1 cellular context compared by ENCODE assay signal in the genomic region with DNA sequence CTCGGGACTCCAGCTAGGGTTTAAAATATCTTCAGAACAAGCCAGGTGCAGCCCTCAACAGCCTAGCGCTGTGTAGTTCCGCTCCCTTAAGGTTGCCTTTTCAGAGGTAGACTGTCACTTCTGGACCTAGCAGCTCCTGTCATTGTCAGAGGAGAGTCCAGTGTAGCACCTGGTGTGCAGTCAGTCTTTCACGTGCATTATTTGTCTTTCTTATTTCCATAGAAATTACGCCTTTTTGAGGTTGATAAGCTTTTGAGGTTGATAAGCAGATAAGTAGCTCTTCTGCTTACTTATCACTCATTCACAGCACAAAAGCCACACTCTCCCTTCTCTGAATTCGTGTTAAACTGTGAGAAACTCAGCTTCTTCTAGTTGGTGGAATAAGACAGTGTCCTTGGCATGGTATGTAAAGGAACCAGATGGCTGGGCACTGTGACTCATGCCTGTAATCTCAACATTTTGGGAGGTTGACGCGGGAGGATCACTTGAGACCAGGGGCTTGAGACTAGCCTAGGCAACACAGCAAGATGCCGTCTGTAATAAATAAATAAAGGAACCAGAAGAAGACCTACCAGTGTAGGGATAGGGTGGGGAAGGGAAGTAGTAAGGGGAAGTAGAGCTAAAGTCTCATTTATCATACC.
TF ChIP-seq lines count a peak whose summit lies in the region.

No MANE protein-coding gene starts in this region.

TF ChIP-seq in K562, 482 proteins besides CTCF, POLR2A, EP300 and RAD21 (continues in another document):
- TF ChIP-seq THRB (CRISPR knock-in tag; conservative IDR thresholded peaks at IDR 0.05) (0 out of 2 replicates have a peak, but pooled peaks have one; percentile 32), COPS2 (conservative IDR thresholded peaks at IDR 0.05) (no peak), RCOR1 (IDR thresholded peaks at IDR 0.05; ENCODE audit: borderline replicate concordance in 1 of 2, low read depth in 2 of 2, low read length in 2 of 2) (peak in 1 of 2 experiments; percentile 77; a peak in 3 of 4 replicates), MTA3 (IDR thresholded peaks at IDR 0.05; ENCODE audit: borderline replicate concordance) (peak; percentile 71; the same call in 1 of the 2 replicates), ATF4 (CRISPR knock-in tag; IDR thresholded peaks at IDR 0.05) (peak; percentile 39; the same call in 1 of the 2 replicates), MED1 (CRISPR knock-in tag; IDR thresholded peaks at IDR 0.05; ENCODE audit: borderline replicate concordance) (no peak), FOSL1 (tag; conservative IDR thresholded peaks at IDR 0.05) (peak; percentile 89), ELF4 (CRISPR knock-in tag; IDR thresholded peaks at IDR 0.05) (0 out of 2 replicates have a peak, but pooled peaks have one; percentile 24), HOXB6 (CRISPR knock-in tag; IDR thresholded peaks at IDR 0.05; ENCODE audit: borderline replicate concordance) (no peak), MTA1 (IDR thresholded peaks at IDR 0.05; ENCODE audit: borderline replicate concordance) (peak; percentile 48; the same call in 1 of the 2 replicates), CHD4 (IDR thresholded peaks at IDR 0.05; ENCODE audit: insufficient read depth, insufficient replicate concordance, low read depth, low read length, poor library complexity, severe bottlenecking) (no peak), EHMT2 (IDR thresholded peaks at IDR 0.05) (peak; percentile 16; the same call in 1 of the 2 replicates), PHB (CRISPR knock-in tag; IDR thresholded peaks at IDR 0.05) (no peak), MTF1 (CRISPR knock-in tag; IDR thresholded peaks at IDR 0.05; ENCODE audit: borderline replicate concordance) (no peak), SLC30A9 (CRISPR knock-in tag; IDR thresholded peaks at IDR 0.05) (no peak), RFX1 (IDR thresholded peaks at IDR 0.05) (no peak), CC2D1A (IDR thresholded peaks at IDR 0.05) (peak; percentile 48; the same call in 1 of the 2 replicates), HMG20A (CRISPR knock-in tag; conservative IDR thresholded peaks at IDR 0.05) (no peak), RBM39 (optimal IDR thresholded peaks at IDR 0.05; ENCODE audit: low read depth, low read length) (no peak), DPF2 (IDR thresholded peaks at IDR 0.05) (peak; percentile 87), ZFP1 (CRISPR knock-in tag; IDR thresholded peaks at IDR 0.05) (no peak), ZNF778 (CRISPR knock-in tag; IDR thresholded peaks at IDR 0.05) (no peak), VEZF1 (CRISPR knock-in tag; IDR thresholded peaks at IDR 0.05) (peak; percentile 47; the same call in 1 of the 2 replicates), MEIS2 (IDR thresholded peaks at IDR 0.05; ENCODE audit: partially characterized antibody) (peak; percentile 56), PRPF4 (IDR thresholded peaks at IDR 0.05; ENCODE audit: insufficient read depth, low read depth, low read length, poor library complexity, severe bottlenecking) (no peak), ZNF407 (IDR thresholded peaks at IDR 0.05; ENCODE audit: low read depth) (no peak), CREBBP (IDR thresholded peaks at IDR 0.05; ENCODE audit: low read depth, low read length) (no peak), MEF2A (IDR thresholded peaks at IDR 0.05; ENCODE audit: control insufficient read depth, low read depth, low read length) (no peak), ZEB2 (IDR thresholded peaks at IDR 0.05) (peak; percentile 84), ZNF696 (CRISPR knock-in tag; conservative IDR thresholded peaks at IDR 0.05) (no peak), E2F1 (CRISPR knock-in tag; IDR thresholded peaks at IDR 0.05) (0 out of 2 replicates have a peak, but pooled peaks have one; percentile 12), ZNF444 (CRISPR knock-in tag; IDR thresholded peaks at IDR 0.05) (no peak; the same call in 1 of the 2 replicates), ZNF140 (CRISPR knock-in tag; IDR thresholded peaks at IDR 0.05) (no peak), PRMT5 (CRISPR knock-in tag; IDR thresholded peaks at IDR 0.05) (no peak), ZNF134 (CRISPR knock-in tag; conservative IDR thresholded peaks at IDR 0.05) (no peak), PHF8 (IDR thresholded peaks at IDR 0.05; ENCODE audit: borderline replicate concordance, low read length) (no peak), ZC3H4 (CRISPR knock-in tag; IDR thresholded peaks at IDR 0.05; ENCODE audit: borderline replicate concordance) (no peak), TAF15 (IDR thresholded peaks at IDR 0.05; ENCODE audit: low read depth, low read length) (no peak), NEUROD1 (IDR thresholded peaks at IDR 0.05; ENCODE audit: borderline replicate concordance, low read depth, low read length, partially characterized antibody) (peak; percentile 15), ZNF24 (IDR thresholded peaks at IDR 0.05) (no peak), ZNF584 (CRISPR knock-in tag; IDR thresholded peaks at IDR 0.05; ENCODE audit: low read depth) (no peak), L3MBTL2 (IDR thresholded peaks at IDR 0.05) (peak; percentile 33; the same call in 1 of the 2 replicates), WHSC1 (IDR thresholded peaks at IDR 0.05; ENCODE audit: low read length) (no peak), BHLHE40 (IDR thresholded peaks at IDR 0.05; ENCODE audit: low read length) (peak; percentile 81), MYNN (IDR thresholded peaks at IDR 0.05) (peak; percentile 64; the same call in 1 of the 2 replicates), MYNN (CRISPR knock-in tag; IDR thresholded peaks at IDR 0.05) (no peak), BRF1 (IDR thresholded peaks at IDR 0.05; ENCODE audit: borderline replicate concordance, extremely low read depth, insufficient read length) (no peak), NFRKB (IDR thresholded peaks at IDR 0.05; ENCODE audit: low read depth) (no peak), ATF1 (CRISPR knock-in tag; IDR thresholded peaks at IDR 0.05) (no peak), ATF1 (tag; IDR thresholded peaks at IDR 0.05) (peak; percentile 46; the same call in 1 of the 2 replicates), LCOR (CRISPR knock-in tag; IDR thresholded peaks at IDR 0.05) (peak; percentile 93)
- TF ChIP-seq, protein P1, sequence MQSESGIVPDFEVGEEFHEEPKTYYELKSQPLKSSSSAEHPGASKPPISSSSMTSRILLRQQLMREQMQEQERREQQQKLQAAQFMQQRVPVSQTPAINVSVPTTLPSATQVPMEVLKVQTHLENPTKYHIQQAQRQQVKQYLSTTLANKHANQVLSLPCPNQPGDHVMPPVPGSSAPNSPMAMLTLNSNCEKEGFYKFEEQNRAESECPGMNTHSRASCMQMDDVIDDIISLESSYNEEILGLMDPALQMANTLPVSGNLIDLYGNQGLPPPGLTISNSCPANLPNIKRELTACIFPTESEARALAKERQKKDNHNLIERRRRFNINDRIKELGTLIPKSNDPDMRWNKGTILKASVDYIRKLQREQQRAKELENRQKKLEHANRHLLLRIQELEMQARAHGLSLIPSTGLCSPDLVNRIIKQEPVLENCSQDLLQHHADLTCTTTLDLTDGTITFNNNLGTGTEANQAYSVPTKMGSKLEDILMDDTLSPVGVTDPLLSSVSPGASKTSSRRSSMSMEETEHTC (IDR thresholded peaks at IDR 0.05): peak; percentile 65; the same call in 1 of the 2 replicates
- TF ChIP-seq, protein P2, sequence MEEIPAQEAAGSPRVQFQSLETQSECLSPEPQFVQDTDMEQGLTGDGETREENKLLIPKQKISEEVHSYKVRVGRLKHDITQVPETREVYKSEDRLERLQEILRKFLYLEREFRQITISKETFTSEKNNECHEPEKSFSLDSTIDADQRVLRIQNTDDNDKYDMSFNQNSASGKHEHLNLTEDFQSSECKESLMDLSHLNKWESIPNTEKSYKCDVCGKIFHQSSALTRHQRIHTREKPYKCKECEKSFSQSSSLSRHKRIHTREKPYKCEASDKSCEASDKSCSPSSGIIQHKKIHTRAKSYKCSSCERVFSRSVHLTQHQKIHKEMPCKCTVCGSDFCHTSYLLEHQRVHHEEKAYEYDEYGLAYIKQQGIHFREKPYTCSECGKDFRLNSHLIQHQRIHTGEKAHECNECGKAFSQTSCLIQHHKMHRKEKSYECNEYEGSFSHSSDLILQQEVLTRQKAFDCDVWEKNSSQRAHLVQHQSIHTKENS (CRISPR knock-in tag; IDR thresholded peaks at IDR 0.05): no peak
